In genomic region chr7:132226046-132226590, GRCh38 we compare ENCODE assay signal across 23 cellular contexts.
DNase-seq lines count a peak whose midpoint lies in the region; ATAC-seq and TF ChIP-seq lines count a peak whose summit lies in the region.
"Had no signal": no experiment of that assay in that cellular context is flagged by ENCODE, and none has a peak within 500 bp of the region (broad histone marks: within the 10 kb centered on the region; RNA-seq: fewer than 3 reads in every experiment).

No MANE protein-coding gene starts in this region.

- H3K27me3 ChIP-seq in psoas muscle (ENCODE audit: insufficient read depth in 3 of 3, low read length in 2 of 3): no peaks in the 10 kb centered on the region

- peak; percentile 84 to 91 (median 88) for ATAC-seq in psoas muscle
- no peak for ATAC-seq in GM18519 (IDR thresholded peaks at IDR 0.05; ENCODE audit: low FRiP score, unreplicated experiment)
- ATAC-seq: GM12878 had no signal

- H3K36me3 ChIP-seq in psoas muscle (ENCODE audit: insufficient read depth in 1 of 2, low read depth in 1 of 2): no peaks in the 10 kb centered on the region
- H3K36me3 ChIP-seq: HAP-1 had no signal

- TF ChIP-seq CTCF in brain (conservative IDR thresholded peaks at IDR 0.05) (no peak), psoas muscle (IDR thresholded peaks at IDR 0.05) (no peak)

- WGBS in psoas muscle, 3 donors: 52 to 68% (median 62%) methylated on average over 8 of the region's 8 CpGs

- no peak overlapping the region for H3K4me3 Mint-ChIP-seq in brain
- H3K4me3 Mint-ChIP-seq: B cell; CD4-positive, CD25-positive, alpha-beta regulatory T cell had no signal

- intact Hi-C loops in psoas muscle (cut with DNase I): no loop called here

- H3K27ac Mint-ChIP-seq in brain: peak overlapping the region in 4 of 5 experiments; percentile 17 to 89 (median 64)
- H3K27ac Mint-ChIP-seq: B cell; CD4-positive, CD25-positive, alpha-beta regulatory T cell had no signal

- H3K36me3 Mint-ChIP-seq in brain: peaks cover 24% of the 10 kb centered on the region
- H3K36me3 Mint-ChIP-seq: CD4-positive, CD25-positive, alpha-beta regulatory T cell had no signal

- H3K9me3 Mint-ChIP-seq in brain: peaks cover 0 to 3% (median 0%) of the 10 kb centered on the region in 5 experiments

- H3K9me3 ChIP-seq in psoas muscle: no peaks in the 10 kb centered on the region
- H3K9me3 ChIP-seq: Caco-2, HAP-1 had no signal

- H3K27me3 Mint-ChIP-seq in brain: no peaks in the 10 kb centered on the region
- H3K27me3 Mint-ChIP-seq: B cell had no signal

- H3K27ac ChIP-seq in psoas muscle: no peak overlapping the region
- H3K27ac ChIP-seq: 22Rv1, HL-60 had no signal

- H3K4me3 ChIP-seq in psoas muscle: no peak overlapping the region
- H3K4me3 ChIP-seq: GM12878, HAP-1 had no signal

- peaks cover 31% of the 10 kb centered on the region for H3K4me1 Mint-ChIP-seq in brain
- H3K4me1 Mint-ChIP-seq: B cell; CD4-positive, CD25-positive, alpha-beta regulatory T cell had no signal

- peaks cover 8% of the 10 kb centered on the region for H3K4me1 ChIP-seq in psoas muscle
- H3K4me1 ChIP-seq: Caco-2, HAP-1 had no signal

- DNase-seq in DMS53 (lab: John Stamatoyannopoulos, UW): peak; percentile 49
- no peak for DNase-seq in DMS53 treated with DMSO at 0.1 percent for 48 hours (lab: John Stamatoyannopoulos, UW; ENCODE audit: unreplicated experiment)
- peak; percentile 6 for DNase-seq in COLO668 (lab: John Stamatoyannopoulos, UW; ENCODE audit: unreplicated experiment)
- no peak for DNase-seq in psoas muscle
- DNase-seq in Ammon's horn (ENCODE audit: low spot score): no peak
- DNase-seq in NCI-H146 (lab: John Stamatoyannopoulos, UW): no peak
- DNase-seq: Caco-2; CD4-positive, CD25-positive, alpha-beta regulatory T cell; IMR-90; NCI-H1048; NCI-H1436; NCI-H2029; NCI-H2171; NCI-H69; NK-92 treated with Interleukin-12 subunit alpha and Interleukin-12 subunit beta, amount 100 ng/mL, for 24 hours; Right ventricle myocardium superior had no signal

Comparison
In these comparisons a context has a peak if more than half of its experiments do, and no peak if none do; other contexts are left out.
1. DNase-seq: peak in DMS53 (single experiment) and COLO668 (single experiment); none in DMS53 treated with DMSO at 0.1 percent for 48 hours (single experiment), psoas muscle (0 of 2), Ammon's horn (single experiment) and NCI-H146 (single experiment).